In genomic region chr13:113526466-113527220, GRCh38 we compare ENCODE assay signal across 1 cellular context.
TF ChIP-seq lines count a peak whose summit lies in the region.

No MANE protein-coding gene starts in this region.

TF ChIP-seq in HepG2, 621 proteins besides CTCF, POLR2A, EP300 and RAD21:
- peak; percentile 67 for TF ChIP-seq ZNF121 (CRISPR knock-in tag; IDR thresholded peaks at IDR 0.05)
- TF ChIP-seq, protein P1, sequence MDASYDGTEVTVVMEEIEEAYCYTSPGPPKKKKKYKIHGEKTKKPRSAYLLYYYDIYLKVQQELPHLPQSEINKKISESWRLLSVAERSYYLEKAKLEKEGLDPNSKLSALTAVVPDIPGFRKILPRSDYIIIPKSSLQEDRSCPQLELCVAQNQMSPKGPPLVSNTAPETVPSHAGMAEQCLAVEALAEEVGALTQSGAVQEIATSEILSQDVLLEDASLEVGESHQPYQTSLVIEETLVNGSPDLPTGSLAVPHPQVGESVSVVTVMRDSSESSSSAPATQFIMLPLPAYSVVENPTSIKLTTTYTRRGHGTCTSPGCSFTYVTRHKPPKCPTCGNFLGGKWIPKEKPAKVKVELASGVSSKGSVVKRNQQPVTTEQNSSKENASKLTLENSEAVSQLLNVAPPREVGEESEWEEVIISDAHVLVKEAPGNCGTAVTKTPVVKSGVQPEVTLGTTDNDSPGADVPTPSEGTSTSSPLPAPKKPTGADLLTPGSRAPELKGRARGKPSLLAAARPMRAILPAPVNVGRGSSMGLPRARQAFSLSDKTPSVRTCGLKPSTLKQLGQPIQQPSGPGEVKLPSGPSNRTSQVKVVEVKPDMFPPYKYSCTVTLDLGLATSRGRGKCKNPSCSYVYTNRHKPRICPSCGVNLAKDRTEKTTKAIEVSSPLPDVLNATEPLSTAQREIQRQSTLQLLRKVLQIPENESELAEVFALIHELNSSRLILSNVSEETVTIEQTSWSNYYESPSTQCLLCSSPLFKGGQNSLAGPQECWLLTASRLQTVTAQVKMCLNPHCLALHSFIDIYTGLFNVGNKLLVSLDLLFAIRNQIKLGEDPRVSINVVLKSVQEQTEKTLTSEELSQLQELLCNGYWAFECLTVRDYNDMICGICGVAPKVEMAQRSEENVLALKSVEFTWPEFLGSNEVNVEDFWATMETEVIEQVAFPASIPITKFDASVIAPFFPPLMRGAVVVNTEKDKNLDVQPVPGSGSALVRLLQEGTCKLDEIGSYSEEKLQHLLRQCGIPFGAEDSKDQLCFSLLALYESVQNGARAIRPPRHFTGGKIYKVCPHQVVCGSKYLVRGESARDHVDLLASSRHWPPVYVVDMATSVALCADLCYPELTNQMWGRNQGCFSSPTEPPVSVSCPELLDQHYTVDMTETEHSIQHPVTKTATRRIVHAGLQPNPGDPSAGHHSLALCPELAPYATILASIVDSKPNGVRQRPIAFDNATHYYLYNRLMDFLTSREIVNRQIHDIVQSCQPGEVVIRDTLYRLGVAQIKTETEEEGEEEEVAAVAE (CRISPR knock-in tag; IDR thresholded peaks at IDR 0.05; ENCODE audit: borderline replicate concordance): no peak
- TF ChIP-seq MAZ (IDR thresholded peaks at IDR 0.05; ENCODE audit: borderline replicate concordance, low read depth, low read length): no peak
- no peak for TF ChIP-seq MAZ (CRISPR knock-in tag; IDR thresholded peaks at IDR 0.05; ENCODE audit: low read depth)
TF ChIP-seq in HepG2: peak in this region for 1.
